8 cellular contexts compared by ENCODE assay signal in genomic region chr3:186362409-186362757, GRCh38. TPM values are rescaled to one million over a fixed set of nuclear protein-coding genes. Genes with fewer than 3 reads are reported as not detected.
DNase-seq lines count a peak whose midpoint lies in the region; TF ChIP-seq lines count a peak whose summit lies in the region.

No MANE protein-coding gene starts in this region.

- peak overlapping the region; percentile 59 for H2AFZ ChIP-seq in neuronal stem cell (ENCODE audit: low read length)

- H3K9me3 Mint-ChIP-seq in CD4-positive, alpha-beta memory T cell = no peaks in the 10 kb centered on the region
- H3K9me3 Mint-ChIP-seq in endothelial cell (ENCODE audit: unreplicated experiment) = no peaks in the 10 kb centered on the region

- H2BK12ac ChIP-seq in neuronal stem cell (ENCODE audit: low read length) = no peak overlapping the region

- H3K4me2 ChIP-seq in neuronal stem cell (ENCODE audit: insufficient read depth, low read length, poor library complexity, severe bottlenecking) = peak overlapping the region; percentile 95

- no peak overlapping the region for H4K91ac ChIP-seq in neuronal stem cell (ENCODE audit: low read depth, low read length, poor library complexity)

- H3K27ac ChIP-seq in CD4-positive, alpha-beta memory T cell (ENCODE audit: low read depth, low read length) = no peak overlapping the region
- H3K27ac ChIP-seq in neuronal stem cell (replicated peaks; ENCODE audit: low read length) = no peak overlapping the region

- H3K27me3 ChIP-seq in CD4-positive, alpha-beta memory T cell (ENCODE audit: insufficient read depth, low read length) = peaks cover 20% of the 10 kb centered on the region
- peaks cover 10 to 88% (median 36%) of the 10 kb centered on the region in 3 experiments for H3K27me3 ChIP-seq in neuronal stem cell (ENCODE audit: control insufficient read depth in 3 of 3, insufficient read depth in 3 of 3, low read depth in 1 of 3, low read length in 3 of 3)

- no peaks in the 10 kb centered on the region for H3K79me1 ChIP-seq in neuronal stem cell (ENCODE audit: low read depth, low read length)

- intact Hi-C loops in CD4-positive, alpha-beta memory T cell (cut with micrococcal nuclease) = no loop called here

- no peak overlapping the region for H4K8ac ChIP-seq in neuronal stem cell (ENCODE audit: low read depth, low read length)

- H3K4me1 Mint-ChIP-seq in CD4-positive, alpha-beta memory T cell = peaks cover 3 to 7% (median 4%) of the 10 kb centered on the region in 4 donors
- H3K4me1 Mint-ChIP-seq in endothelial cell (ENCODE audit: unreplicated experiment) = peaks cover 10% of the 10 kb centered on the region

- DNase-seq in CD4-positive, alpha-beta memory T cell = no peak
- DNase-seq in NOMO-1 treated with DMSO at 0.1 percent for 48 hours (lab: John Stamatoyannopoulos, UW; ENCODE audit: unreplicated experiment) (peak; percentile 82), endothelial cell (ENCODE audit: low spot score) (no peak), neuronal stem cell (ENCODE audit: low spot score) (no peak), amygdala (lab: John Stamatoyannopoulos, UW) (no peak), NCI-H187 (lab: John Stamatoyannopoulos, UW) (no peak), medulla oblongata (ENCODE audit: extremely low spot score) (no peak)
- no peak for DNase-seq in stimulated activated CD4-positive, alpha-beta T cell treated with anti-CD3 and anti-CD28 coated beads, Interleukin-2, amount 100 ng/mL, for 24 hours

- H3K4ac ChIP-seq in neuronal stem cell (ENCODE audit: low read length) = no peak overlapping the region

- no peak overlapping the region for H3K4me3 ChIP-seq in CD4-positive, alpha-beta memory T cell (ENCODE audit: low read length in 2 of 2)
- H3K4me3 ChIP-seq in neuronal stem cell (ENCODE audit: low read length in 2 of 2) = peak overlapping the region in 1 of 2 donors; percentile 77

- H2AK5ac ChIP-seq in neuronal stem cell (ENCODE audit: low read depth, low read length) = no peak overlapping the region

- peaks cover 27 to 37% of the 10 kb centered on the region in 2 donors for H3K27me3 Mint-ChIP-seq in CD4-positive, alpha-beta memory T cell
- H3K27me3 Mint-ChIP-seq in endothelial cell (ENCODE audit: unreplicated experiment) = peaks cover 20% of the 10 kb centered on the region

- no peaks in the 10 kb centered on the region for H3K36me3 Mint-ChIP-seq in CD4-positive, alpha-beta memory T cell
- H3K36me3 Mint-ChIP-seq in endothelial cell (ENCODE audit: low read depth, unreplicated experiment) = no peaks in the 10 kb centered on the region

- peaks cover 9% of the 10 kb centered on the region for H3K4me1 ChIP-seq in CD4-positive, alpha-beta memory T cell (ENCODE audit: insufficient read depth, low read length)
- peaks cover 7 to 9% of the 10 kb centered on the region in 2 donors for H3K4me1 ChIP-seq in neuronal stem cell (ENCODE audit: control insufficient read depth in 2 of 2, insufficient read depth in 1 of 2, low read depth in 1 of 2, low read length in 2 of 2)

- TF ChIP-seq CTCF in endothelial cell (IDR thresholded peaks at IDR 0.05; ENCODE audit: unreplicated experiment) = no peak

- H3K14ac ChIP-seq in neuronal stem cell (ENCODE audit: low read length) = no peak overlapping the region

- peak overlapping the region in 7 of 8 donors; percentile 23 to 75 (median 47) for H3K4me3 Mint-ChIP-seq in CD4-positive, alpha-beta memory T cell
- peak overlapping the region; percentile 79 for H3K4me3 Mint-ChIP-seq in endothelial cell (ENCODE audit: unreplicated experiment)

- no peak overlapping the region for H2BK120ac ChIP-seq in neuronal stem cell (ENCODE audit: low read depth, low read length)

- H2BK15ac ChIP-seq in neuronal stem cell (ENCODE audit: low read length) = no peak overlapping the region

- H3K23ac ChIP-seq in neuronal stem cell (ENCODE audit: low read depth, low read length, poor library complexity) = no peak overlapping the region

- POLR2A ChIA-PET in CD4-positive, alpha-beta memory T cell (lab: Charles Lee; ENCODE audit: partially characterized antibody) = no interaction called here

- no peaks in the 10 kb centered on the region for H3K36me3 ChIP-seq in CD4-positive, alpha-beta memory T cell (ENCODE audit: insufficient read depth, low read length)
- H3K36me3 ChIP-seq in neuronal stem cell (replicated peaks in 1 of 2; ENCODE audit: control insufficient read depth in 2 of 2, insufficient read depth in 2 of 2, low read length in 2 of 2) = no peaks in the 10 kb centered on the region

- CTCF ChIA-PET in CD4-positive, alpha-beta memory T cell (lab: Charles Lee; ENCODE audit: partially characterized antibody) = no interaction called here

- H2BK5ac ChIP-seq in neuronal stem cell (ENCODE audit: low read length) = no peak overlapping the region

- no CpG with 5 or more reads among the region's 12 CpGs for WGBS in neuronal stem cell (ENCODE audit: extremely low coverage in 2 of 2, insufficient read length in 2 of 2, insufficient replicate concordance in 1 of 2), 2 donors

- H3K9ac ChIP-seq in neuronal stem cell (ENCODE audit: low read depth, low read length, poor library complexity) = peak overlapping the region; percentile 61

- H3K9me3 ChIP-seq in CD4-positive, alpha-beta memory T cell (ENCODE audit: control insufficient read depth in 1 of 2, low read length in 2 of 2) = no peaks in the 10 kb centered on the region
- no peaks in the 10 kb centered on the region for H3K9me3 ChIP-seq in neuronal stem cell (replicated peaks in 1 of 2; ENCODE audit: control insufficient read depth in 2 of 2, insufficient read depth in 1 of 2, low read depth in 1 of 2, low read length in 2 of 2)

- H3K27ac Mint-ChIP-seq in CD4-positive, alpha-beta memory T cell = no peak overlapping the region
- H3K27ac Mint-ChIP-seq in endothelial cell (ENCODE audit: unreplicated experiment) = no peak overlapping the region

- peak overlapping the region; percentile 60 for H3K18ac ChIP-seq in neuronal stem cell (ENCODE audit: low read length)

RNA-seq across cellular contexts. Expression of gene DGKG, which starts 0.3 kb away (rescaled TPM):
- total RNA-seq in CD4-positive, alpha-beta memory T cell = under 1 TPM in 1 of 2 experiments, not detected in 1; 0.75 TPM
- not detected for polyA plus RNA-seq in CD4-positive, alpha-beta memory T cell
- total RNA-seq in endothelial cell (ENCODE audit: unreplicated experiment) = 0.54 TPM
- polyA plus RNA-seq in neuronal stem cell (2013, experiment 1 of 2) = 0.21 TPM
- 0.28 TPM for polyA plus RNA-seq in neuronal stem cell (2013, experiment 2 of 2)
